In genomic region chr1:1554926-1555915, GRCh38 we compare ENCODE assay signal across 12 cellular contexts. TPM values are rescaled to one million over a fixed set of nuclear protein-coding genes. Genes with fewer than 3 reads are reported as not detected.
A peak's percentile ranks its signal among the peaks of the same experiment; 100 is the strongest.
DNase-seq lines count a peak whose midpoint lies in the region; ATAC-seq and TF ChIP-seq lines count a peak whose summit lies in the region.
"Had no signal": no experiment of that assay in that cellular context is flagged by ENCODE, and none has a peak within 500 bp of the region (broad histone marks: within the 10 kb centered on the region; RNA-seq: fewer than 3 reads in every experiment).

No MANE protein-coding gene starts in this region.

- H3K36me3 ChIP-seq in MG63 (peaks cover 46% of the 10 kb centered on the region), Peyer's patch (peaks cover 0 to 6% (median 0%) of the 10 kb centered on the region in 3 donors), suprapubic skin (peaks cover 4% of the 10 kb centered on the region)

- 74% methylated on average over 27 of the region's 31 CpGs for WGBS in suprapubic skin

- H3K4me3 ChIP-seq in AG10803 (ENCODE audit: low read length) (no peak overlapping the region), MG63 (no peak overlapping the region), Peyer's patch (no peak overlapping the region), suprapubic skin (no peak overlapping the region)

- no peaks in the 10 kb centered on the region for H3K9me3 ChIP-seq in MG63
- H3K9me3 ChIP-seq in Peyer's patch, result no peaks in the 10 kb centered on the region
- H3K9me3 ChIP-seq in suprapubic skin, result no peaks in the 10 kb centered on the region

- no peak overlapping the region for H3K27ac ChIP-seq in Peyer's patch
- no peak overlapping the region for H3K27ac ChIP-seq in suprapubic skin
- H3K27ac ChIP-seq: parathyroid adenoma had no signal

- no peak for TF ChIP-seq EP300 in suprapubic skin (IDR thresholded peaks at IDR 0.05)

- H3K4me1 ChIP-seq in Peyer's patch (peaks cover 0 to 5% (median 0%) of the 10 kb centered on the region in 4 donors), suprapubic skin (peaks cover 19% of the 10 kb centered on the region)
- H3K4me1 ChIP-seq: parathyroid adenoma had no signal

- DNase-seq in AG10803 (ENCODE audit: low read depth) (peak; percentile 71), MG63 (peak; percentile 46), dermis blood vessel endothelial cell (peak; percentile 74), lung microvascular endothelial cell (ENCODE audit: low read depth in 2 of 2) (peak; percentile 35 to 90), Peyer's patch (no peak), suprapubic skin (ENCODE audit: low spot score in 2 of 2) (no peak), NCI-H82 (lab: John Stamatoyannopoulos, UW) (no peak)
- DNase-seq: activated CD4-positive, alpha-beta memory T cell treated with anti-CD3 and anti-CD28 coated beads, Interleukin-2, amount 10 ng/mL, durations not matched to agents 7 days and 5 days; DND-41; NCI-H526 treated with DMSO at 0.1 percent for 48 hours had no signal

- no peak for TF ChIP-seq POLR2A in Peyer's patch (IDR thresholded peaks at IDR 0.05)
- no peak for TF ChIP-seq POLR2A in suprapubic skin (IDR thresholded peaks at IDR 0.05)

- no peak for ATAC-seq in GM18867 (IDR thresholded peaks at IDR 0.05; ENCODE audit: unreplicated experiment)

- no peak for TF ChIP-seq CTCF in AG10803 (conservative IDR thresholded peaks at IDR 0.05; ENCODE audit: low read length)
- TF ChIP-seq CTCF in Peyer's patch (IDR thresholded peaks at IDR 0.05), result no peak
- no peak for TF ChIP-seq CTCF in suprapubic skin (IDR thresholded peaks at IDR 0.05)

- no peaks in the 10 kb centered on the region for H3K27me3 ChIP-seq in MG63
- no peaks in the 10 kb centered on the region for H3K27me3 ChIP-seq in Peyer's patch
- no peaks in the 10 kb centered on the region for H3K27me3 ChIP-seq in suprapubic skin

RNA-seq across cellular contexts. Expression of gene TMEM240, which starts 14.8 kb away (rescaled TPM):
- not detected in 2 replicates for total RNA-seq in MG63 (2014; rRNA removed; shearing (Covaris generic); ENCODE audit: low replicate concordance)
- total RNA-seq in dermis blood vessel endothelial cell, result 1.7 and 2.6 TPM in 2 replicates
- 1.1 and 1.4 TPM in 2 replicates for total RNA-seq in lung microvascular endothelial cell
- 1 to 10 TPM in 1 of 4 donors, not detected in 3; 3.6 TPM for total RNA-seq in Peyer's patch
- 1 to 10 TPM in 3 of 4 donors, not detected in 1; 1.0 to 1.7 (median 1.1) TPM for total RNA-seq in suprapubic skin

RNA-seq across cellular contexts. Expression of gene SSU72, which starts 19.4 kb away (rescaled TPM):
- 168 and 203 TPM in 2 replicates for total RNA-seq in MG63 (2014; rRNA removed; shearing (Covaris generic); ENCODE audit: low replicate concordance)
- total RNA-seq in dermis blood vessel endothelial cell (87.1 and 128 TPM in 2 replicates), lung microvascular endothelial cell (49.3 and 50.8 TPM in 2 replicates), Peyer's patch (100 to 1,000 TPM; 146 to 182 (median 163) TPM), suprapubic skin (100 to 1,000 TPM; 102 to 115 (median 109) TPM)

RNA-seq across cellular contexts. Expression of gene ATAD3A, which starts 43.3 kb away (rescaled TPM):
- total RNA-seq in MG63 (2014; rRNA removed; shearing (Covaris generic); ENCODE audit: low replicate concordance), result 66.9 and 74.6 TPM in 2 replicates
- total RNA-seq in dermis blood vessel endothelial cell, result 29.3 and 59.4 TPM in 2 replicates
- 17.1 and 22.2 TPM in 2 replicates for total RNA-seq in lung microvascular endothelial cell
- 10 to 100 TPM; 14.9 to 72.6 (median 24.4) TPM for total RNA-seq in Peyer's patch
- 10 to 100 TPM; 15.0 to 23.2 (median 19.7) TPM for total RNA-seq in suprapubic skin

RNA-seq across cellular contexts. Expression of gene FNDC10, which starts 44.7 kb away (rescaled TPM):
- total RNA-seq in MG63 (2014; rRNA removed; shearing (Covaris generic); ENCODE audit: low replicate concordance), result 4.0 and 8.7 TPM in 2 replicates
- total RNA-seq in dermis blood vessel endothelial cell (0.68 and 1.4 TPM in 2 replicates), lung microvascular endothelial cell (0.44 and 0.99 TPM in 2 replicates), Peyer's patch (1 to 10 TPM; 4.1 to 6.9 (median 5.7) TPM), suprapubic skin (10 to 100 TPM in 3 of 4 donors, 1 to 10 TPM in 1; 9.0 to 26.2 (median 24.5) TPM)

Comparison
In these comparisons a context has a peak if more than half of its experiments do, and no peak if none do; other contexts are left out.
1. DNase-seq: peak in AG10803 (single experiment), MG63 (single experiment), dermis blood vessel endothelial cell (single experiment) and lung microvascular endothelial cell (2 of 2); none in Peyer's patch (0 of 3), suprapubic skin (0 of 2) and NCI-H82 (single experiment).